In genomic region chr1:145962157-145963102, GRCh38 we compare ENCODE assay signal across 8 cellular contexts. TPM values are rescaled to one million over a fixed set of nuclear protein-coding genes. Genes with fewer than 3 reads are reported as not detected.
DNase-seq lines count a peak whose midpoint lies in the region; ATAC-seq and TF ChIP-seq lines count a peak whose summit lies in the region.

No MANE protein-coding gene starts in this region.

- TF ChIP-seq CTCF in esophagus squamous epithelium (IDR thresholded peaks at IDR 0.05) (no peak), nephron progenitor cell (IDR thresholded peaks at IDR 0.05) (no peak), vagina (IDR thresholded peaks at IDR 0.05) (no peak)

- peak overlapping the region; percentile 86 for H3K4me3 Mint-ChIP-seq in activated CD8-positive, alpha-beta memory T cell treated with anti-CD3 and anti-CD28 coated beads, Interleukin-2, amount 10 ng/mL, durations not matched to agents 7 days and 5 days
- peak overlapping the region; percentile 94 for H3K4me3 Mint-ChIP-seq in nephron progenitor cell

- 11% methylated on average over 24 of the region's 36 CpGs for WGBS in HUES64
- WGBS in esophagus squamous epithelium, 2 donors: 0 to 12% methylated on average over 6 to 11 of the region's 36 CpGs

- no peak for ATAC-seq in activated CD8-positive, alpha-beta memory T cell treated with anti-CD3 and anti-CD28 coated beads, Interleukin-2, amount 10 ng/mL, durations not matched to agents 7 days and 5 days
- ATAC-seq in GM18519 (IDR thresholded peaks at IDR 0.05; ENCODE audit: low FRiP score, unreplicated experiment): no peak

- H3K9me3 Mint-ChIP-seq in activated CD8-positive, alpha-beta memory T cell treated with anti-CD3 and anti-CD28 coated beads, Interleukin-2, amount 10 ng/mL, durations not matched to agents 7 days and 5 days (ENCODE audit: low read depth): peaks cover under 1% of the 10 kb centered on the region
- peaks cover 8% of the 10 kb centered on the region for H3K9me3 Mint-ChIP-seq in nephron progenitor cell

- H3K36me3 ChIP-seq in HUES64 (ENCODE audit: insufficient read depth, low read length): no peaks in the 10 kb centered on the region
- no peaks in the 10 kb centered on the region for H3K36me3 ChIP-seq in esophagus squamous epithelium
- H3K36me3 ChIP-seq in vagina: peaks cover 0 to 3% of the 10 kb centered on the region in 2 donors

- H3K4me1 ChIP-seq in HUES64 (ENCODE audit: insufficient read depth, low read length) (peaks cover 17% of the 10 kb centered on the region), esophagus squamous epithelium (peaks cover 30 to 85% (median 34%) of the 10 kb centered on the region in 3 donors), vagina (peaks cover 57% of the 10 kb centered on the region)

- peaks cover 7% of the 10 kb centered on the region for H3K36me3 Mint-ChIP-seq in activated CD8-positive, alpha-beta memory T cell treated with anti-CD3 and anti-CD28 coated beads, Interleukin-2, amount 10 ng/mL, durations not matched to agents 7 days and 5 days
- H3K36me3 Mint-ChIP-seq in nephron progenitor cell (ENCODE audit: low read depth): peaks cover 3% of the 10 kb centered on the region

- H3K27me3 ChIP-seq in HUES64 (ENCODE audit: insufficient read depth, low read length) (peaks cover 63% of the 10 kb centered on the region), esophagus squamous epithelium (peaks cover 0 to 10% (median 0%) of the 10 kb centered on the region in 4 donors), vagina (no peaks in the 10 kb centered on the region)

- peaks cover 60% of the 10 kb centered on the region for H3K4me1 Mint-ChIP-seq in activated CD8-positive, alpha-beta memory T cell treated with anti-CD3 and anti-CD28 coated beads, Interleukin-2, amount 10 ng/mL, durations not matched to agents 7 days and 5 days
- peaks cover 64% of the 10 kb centered on the region for H3K4me1 Mint-ChIP-seq in nephron progenitor cell

- H3K27me3 Mint-ChIP-seq in activated CD8-positive, alpha-beta memory T cell treated with anti-CD3 and anti-CD28 coated beads, Interleukin-2, amount 10 ng/mL, durations not matched to agents 7 days and 5 days: no peaks in the 10 kb centered on the region
- peaks cover 61% of the 10 kb centered on the region for H3K27me3 Mint-ChIP-seq in nephron progenitor cell (ENCODE audit: low read depth, poor library complexity)

- H3K9me3 ChIP-seq in HUES64 (ENCODE audit: insufficient read depth, low read depth, low read length) (0 out of 2 replicates have a peak, but pooled peaks cover 3% of the 10 kb centered on the region), esophagus squamous epithelium (no peaks in the 10 kb centered on the region), vagina (no peaks in the 10 kb centered on the region)

- DNase-seq in AG08396 (ENCODE audit: low spot score): peak; percentile 79
- DNase-seq in activated CD8-positive, alpha-beta memory T cell treated with anti-CD3 and anti-CD28 coated beads, Interleukin-2, amount 10 ng/mL, durations not matched to agents 7 days and 5 days: peak; percentile 51
- DNase-seq in esophagus squamous epithelium (lab: John Stamatoyannopoulos, UW): no peak
- DNase-seq in nephron progenitor cell: peak; percentile 28
- DNase-seq in vagina (ENCODE audit: extremely low spot score in 2 of 2): no peak
- DNase-seq in SIG-M5 treated with dmso at 0.1 percent for 504 hours (lab: John Stamatoyannopoulos, UW; ENCODE audit: unreplicated experiment): no peak

- H3K4me3 ChIP-seq in HUES64 (ENCODE audit: low read length) (peak overlapping the region; percentile 92), esophagus squamous epithelium (peak overlapping the region; percentile 37 to 79 (median 62)), vagina (peak overlapping the region; percentile 63 to 84)

- H3K27ac ChIP-seq in HUES64 (ENCODE audit: low read depth, low read length) (no peak overlapping the region), esophagus squamous epithelium (peak overlapping the region; percentile 51 to 96 (median 92)), vagina (peak overlapping the region; percentile 95)

- H3K9ac ChIP-seq in HUES64 (ENCODE audit: low read depth, low read length): no peak overlapping the region

- H3K27ac Mint-ChIP-seq in activated CD8-positive, alpha-beta memory T cell treated with anti-CD3 and anti-CD28 coated beads, Interleukin-2, amount 10 ng/mL, durations not matched to agents 7 days and 5 days: peak overlapping the region; percentile 91
- H3K27ac Mint-ChIP-seq in nephron progenitor cell: no peak overlapping the region

- CTCF ChIA-PET in activated CD8-positive, alpha-beta memory T cell treated with anti-CD3 and anti-CD28 coated beads, Interleukin-2, amount 10 ng/mL, durations not matched to agents 7 days and 5 days (lab: Charles Lee): interaction anchor here (1.0 to 9.4 kb wide), 6 partner anchors 16 to 117 kb away, joined by 3 to 95 read pairs (median 8); partner anchors contain the start of genes NUDT17 and RBM8A

- intact Hi-C loops in esophagus squamous epithelium (cut with DNase I) (loop anchor here (5.0 kb wide), 1 partner anchor 45 kb away; the partner anchor contains the start of gene PEX11B), vagina (cut with DNase I) (loop anchor here (5.0 kb wide), 1 partner anchor 45 kb away; the partner anchor contains the start of gene PEX11B)

- TF ChIP-seq POLR2A in esophagus squamous epithelium (IDR thresholded peaks at IDR 0.05) (peak in 1 of 4 donors; percentile 3), vagina (IDR thresholded peaks at IDR 0.05) (no peak)

RNA-seq across cellular contexts. Expression of gene ANKRD34A, which starts 1.9 kb away (rescaled TPM):
- polyA plus RNA-seq in HUES64 (2013, experiment 1 of 2): 0.15 TPM
- polyA plus RNA-seq in HUES64 (2013, experiment 2 of 2): 0.25 TPM
- 1 to 10 TPM; 3.8 to 4.6 TPM for total RNA-seq in activated CD8-positive, alpha-beta memory T cell treated with anti-CD3 and anti-CD28 coated beads, Interleukin-2, amount 10 ng/mL, durations not matched to agents 7 days and 5 days
- total RNA-seq in esophagus squamous epithelium (under 1 TPM; 0.04 to 0.67 (median 0.30) TPM), vagina (1.7 TPM)

RNA-seq across cellular contexts. Expression of gene POLR3GL, which starts 2.1 kb away (rescaled TPM):
- polyA plus RNA-seq in HUES64 (2013, experiment 1 of 2): 6.5 TPM
- polyA plus RNA-seq in HUES64 (2013, experiment 2 of 2): 10.1 TPM
- 10 to 100 TPM; 23.5 to 29.1 TPM for total RNA-seq in activated CD8-positive, alpha-beta memory T cell treated with anti-CD3 and anti-CD28 coated beads, Interleukin-2, amount 10 ng/mL, durations not matched to agents 7 days and 5 days
- total RNA-seq in esophagus squamous epithelium (10 to 100 TPM in 2 of 4 donors, 1 to 10 TPM in 2; 2.9 to 15.9 (median 9.8) TPM), vagina (15.0 TPM)

RNA-seq across cellular contexts. Expression of gene LIX1L, which starts 4.6 kb away (rescaled TPM):
- 5.9 TPM for polyA plus RNA-seq in HUES64 (2013, experiment 1 of 2)
- 8.3 TPM for polyA plus RNA-seq in HUES64 (2013, experiment 2 of 2)
- 10 to 100 TPM; 35.0 to 36.2 TPM for total RNA-seq in activated CD8-positive, alpha-beta memory T cell treated with anti-CD3 and anti-CD28 coated beads, Interleukin-2, amount 10 ng/mL, durations not matched to agents 7 days and 5 days
- total RNA-seq in esophagus squamous epithelium (10 to 100 TPM in 1 of 4 donors, 1 to 10 TPM in 3; 1.9 to 12.2 (median 5.9) TPM), vagina (25.0 TPM)

RNA-seq across cellular contexts. Expression of gene TXNIP, which starts 33.9 kb away (rescaled TPM):
- polyA plus RNA-seq in HUES64 (2013, experiment 1 of 2): 10.9 TPM
- polyA plus RNA-seq in HUES64 (2013, experiment 2 of 2): 24.1 TPM
- total RNA-seq in activated CD8-positive, alpha-beta memory T cell treated with anti-CD3 and anti-CD28 coated beads, Interleukin-2, amount 10 ng/mL, durations not matched to agents 7 days and 5 days: 100 to 1,000 TPM; 127 to 207 TPM
- total RNA-seq in esophagus squamous epithelium: 100 to 1,000 TPM in 3 of 4 donors, 10 to 100 TPM in 1; 94.9 to 942 (median 328) TPM
- 1,858 TPM for total RNA-seq in vagina

RNA-seq across cellular contexts. Expression of gene RBM8A, which starts 35.1 kb away (rescaled TPM):
- 184 TPM for polyA plus RNA-seq in HUES64 (2013, experiment 1 of 2)
- 175 TPM for polyA plus RNA-seq in HUES64 (2013, experiment 2 of 2)
- total RNA-seq in activated CD8-positive, alpha-beta memory T cell treated with anti-CD3 and anti-CD28 coated beads, Interleukin-2, amount 10 ng/mL, durations not matched to agents 7 days and 5 days: 100 to 1,000 TPM; 189 to 249 TPM
- total RNA-seq in esophagus squamous epithelium (100 to 1,000 TPM; 155 to 229 (median 200) TPM), vagina (93.3 TPM)

Comparison
In these comparisons a context has a peak if more than half of its experiments do, and no peak if none do; other contexts are left out.
1. DNase-seq: peak in AG08396 (single experiment), activated CD8-positive, alpha-beta memory T cell treated with anti-CD3 and anti-CD28 coated beads, Interleukin-2, amount 10 ng/mL, durations not matched to agents 7 days and 5 days (single experiment) and nephron progenitor cell (single experiment); none in esophagus squamous epithelium (single experiment), vagina (0 of 2) and SIG-M5 treated with dmso at 0.1 percent for 504 hours (single experiment).
2. Peak in every context shown above with its lines, with median percentiles within 50 percentile points of each other: H3K4me3 ChIP-seq.